24 cellular contexts compared by ENCODE assay signal in the genomic region with DNA sequence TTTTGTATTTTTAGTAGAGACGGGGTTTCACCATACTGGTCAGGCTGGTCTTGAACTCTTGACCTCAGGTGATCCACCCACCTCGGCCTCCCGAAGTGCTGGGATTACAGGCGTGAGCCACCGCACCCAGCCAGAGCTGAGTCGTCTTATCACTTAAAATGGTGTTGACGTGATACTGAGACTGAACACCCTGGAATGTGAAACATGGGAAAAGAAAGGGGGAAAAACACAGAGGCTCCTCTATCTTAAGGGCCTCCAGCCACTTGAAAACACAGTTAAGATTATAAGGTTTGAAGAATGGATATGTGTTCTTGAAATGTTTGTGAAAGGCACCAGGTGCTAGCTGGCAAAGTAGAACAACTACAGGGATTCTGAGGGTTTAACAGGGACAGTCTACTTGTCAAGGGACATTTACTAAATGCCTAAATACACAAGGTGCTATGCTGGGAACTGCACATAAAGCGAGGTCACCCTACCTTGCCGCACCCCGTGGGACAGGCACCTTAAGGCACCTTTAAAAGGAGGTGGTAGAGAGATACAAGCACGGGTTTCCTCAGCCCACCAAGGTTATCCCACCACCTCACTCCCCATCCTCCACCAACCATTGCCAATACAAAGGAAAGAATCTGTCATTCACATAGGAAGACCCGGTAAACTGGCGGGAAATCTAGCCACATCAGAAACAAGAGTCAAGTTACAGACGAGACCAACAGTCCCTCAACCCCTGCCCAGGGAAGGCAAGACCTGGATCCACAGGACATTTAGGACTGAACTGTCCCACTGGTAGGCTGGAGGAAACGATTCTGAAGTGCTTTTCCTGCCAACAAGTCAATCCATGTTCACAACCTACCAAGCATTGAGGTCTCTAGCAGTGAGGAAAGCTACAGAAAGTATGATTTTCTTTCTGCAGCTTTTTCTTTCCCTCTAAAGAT. TPM values are rescaled to one million over a fixed set of nuclear protein-coding genes. Genes with fewer than 3 reads are reported as not detected.
DNase-seq lines count a peak whose midpoint lies in the region; ATAC-seq and TF ChIP-seq lines count a peak whose summit lies in the region.
"Had no signal": no experiment of that assay in that cellular context is flagged by ENCODE, and none has a peak within 500 bp of the region (broad histone marks: within the 10 kb centered on the region; RNA-seq: fewer than 3 reads in every experiment).

No MANE protein-coding gene starts in this region.

- no peak for TF ChIP-seq POLR2A in heart left ventricle (IDR thresholded peaks at IDR 0.05)
- no peak for TF ChIP-seq POLR2A in stomach (IDR thresholded peaks at IDR 0.05)

- TF ChIP-seq CTCF in cardiac muscle cell (IDR thresholded peaks at IDR 0.05; ENCODE audit: low read depth, low read length) (no peak), left ventricle myocardium inferior (IDR thresholded peaks at IDR 0.05; ENCODE audit: borderline replicate concordance) (no peak), heart left ventricle (IDR thresholded peaks at IDR 0.05) (no peak), left lung (IDR thresholded peaks at IDR 0.05) (no peak), stomach (IDR thresholded peaks at IDR 0.05) (no peak)

- peaks cover 14% of the 10 kb centered on the region for H3K4me1 ChIP-seq in cardiac muscle cell (ENCODE audit: low read depth)
- peaks cover 31% of the 10 kb centered on the region for H3K4me1 ChIP-seq in left ventricle myocardium inferior
- peaks cover 0 to 22% (median 4%) of the 10 kb centered on the region in 12 donors for H3K4me1 ChIP-seq in heart left ventricle
- peaks cover 0 to 4% of the 10 kb centered on the region in 2 donors for H3K4me1 ChIP-seq in left lung
- H3K4me1 ChIP-seq in stomach, result peaks cover 0 to 34% (median 19%) of the 10 kb centered on the region in 4 donors
- H3K4me1 ChIP-seq in effector memory CD4-positive, alpha-beta T cell (ENCODE audit: control insufficient read depth, insufficient read depth, low read length, poor library complexity, severe bottlenecking), result no peaks in the 10 kb centered on the region

- intact Hi-C loops in left ventricle myocardium inferior (cut with micrococcal nuclease), result no loop called here
- intact Hi-C loops in heart left ventricle (cut with DNase I), result no loop called here
- intact Hi-C loops in left lung (cut with DNase I), result no loop called here
- intact Hi-C loops in stomach (cut with DNase I; ENCODE audit: low total_unique reads), result no loop called here

- no peaks in the 10 kb centered on the region for H3K27me3 ChIP-seq in cardiac muscle cell
- no peaks in the 10 kb centered on the region for H3K27me3 ChIP-seq in left ventricle myocardium inferior (ENCODE audit: low read depth)
- no peaks in the 10 kb centered on the region for H3K27me3 ChIP-seq in heart left ventricle
- no peaks in the 10 kb centered on the region for H3K27me3 ChIP-seq in left lung
- H3K27me3 ChIP-seq in stomach, result no peaks in the 10 kb centered on the region
- no peaks in the 10 kb centered on the region for H3K27me3 ChIP-seq in effector memory CD4-positive, alpha-beta T cell (replicated peaks; ENCODE audit: control insufficient read depth, insufficient read depth, low read length, poor library complexity, severe bottlenecking)
- no peaks in the 10 kb centered on the region for H3K27me3 ChIP-seq in MG63
- H3K27me3 ChIP-seq: suprapubic skin had no signal

- DNase-seq in cardiac muscle cell (ENCODE audit: low read depth in 1 of 2, low spot score in 1 of 2) (peak; percentile 51 to 77), left ventricle myocardium inferior (no peak), heart left ventricle (no peak), left lung (no peak), stomach (no peak), MG63 (no peak)
- no peak for DNase-seq in effector memory CD4-positive, alpha-beta T cell
- DNase-seq: activated CD4-positive, alpha-beta T cell treated with anti-CD3 and anti-CD28 coated beads, Interleukin-2, amount 50 U/mL, for 1 hour; activated CD8-positive, alpha-beta memory T cell treated with anti-CD3 and anti-CD28 coated beads, Interleukin-2, amount 50 U/mL, for 4 hours; activated effector memory CD4-positive, alpha-beta T cell treated with Interleukin-2 at 50 U/mL for 16 hours; activated naive CD8-positive, alpha-beta T cell treated with anti-CD3 and anti-CD28 coated beads for 36 hours; CD4-positive, alpha-beta memory T cell; head of caudate nucleus; kidney; NCI-H1048; NCI-H187; NCI-H774; occipital lobe; stimulated activated CD4-positive, alpha-beta T cell treated with anti-CD3 and anti-CD28 coated beads, Interleukin-2, amount 100 ng/mL, for 24 hours had no signal

- TF ChIP-seq EP300 in stomach (IDR thresholded peaks at IDR 0.05), result no peak

- no peaks in the 10 kb centered on the region for H3K9me3 ChIP-seq in cardiac muscle cell (ENCODE audit: low read depth)
- H3K9me3 ChIP-seq in left ventricle myocardium inferior (replicated peaks), result no peaks in the 10 kb centered on the region
- no peaks in the 10 kb centered on the region for H3K9me3 ChIP-seq in heart left ventricle
- no peaks in the 10 kb centered on the region for H3K9me3 ChIP-seq in left lung
- no peaks in the 10 kb centered on the region for H3K9me3 ChIP-seq in stomach
- H3K9me3 ChIP-seq in effector memory CD4-positive, alpha-beta T cell (ENCODE audit: control insufficient read depth, low read length), result no peaks in the 10 kb centered on the region
- no peaks in the 10 kb centered on the region; the same call in 1 of the 2 replicates for H3K9me3 ChIP-seq in MG63
- H3K9me3 ChIP-seq: suprapubic skin had no signal

- H3K36me3 ChIP-seq in cardiac muscle cell (no peaks in the 10 kb centered on the region), left ventricle myocardium inferior (no peaks in the 10 kb centered on the region), heart left ventricle (no peaks in the 10 kb centered on the region), left lung (no peaks in the 10 kb centered on the region), stomach (no peaks in the 10 kb centered on the region), MG63 (peaks cover 6% of the 10 kb centered on the region; the same call in 1 of the 2 replicates)
- H3K36me3 ChIP-seq in effector memory CD4-positive, alpha-beta T cell (ENCODE audit: control insufficient read depth, insufficient read depth, low read length), result no peaks in the 10 kb centered on the region
- H3K36me3 ChIP-seq: suprapubic skin had no signal

- no peak overlapping the region for H3K4me3 ChIP-seq in cardiac muscle cell
- H3K4me3 ChIP-seq in left ventricle myocardium inferior, result no peak overlapping the region
- no peak overlapping the region for H3K4me3 ChIP-seq in heart left ventricle
- H3K4me3 ChIP-seq in left lung, result no peak overlapping the region
- H3K4me3 ChIP-seq in stomach, result no peak overlapping the region
- no peak overlapping the region for H3K4me3 ChIP-seq in effector memory CD4-positive, alpha-beta T cell (ENCODE audit: insufficient read depth, low read depth, low read length, poor library complexity, severe bottlenecking)
- H3K4me3 ChIP-seq in MG63, result no peak overlapping the region
- H3K4me3 ChIP-seq: smooth muscle cell, suprapubic skin had no signal

- ATAC-seq in heart left ventricle (peak in 3 of 4 donors; percentile 32 to 58 (median 49)), left lung (peak; percentile 72), HG03039 (IDR thresholded peaks at IDR 0.05; ENCODE audit: unreplicated experiment) (no peak)

- peak overlapping the region; percentile 68 for H3K27ac ChIP-seq in cardiac muscle cell
- H3K27ac ChIP-seq in left ventricle myocardium inferior (replicated peaks), result no peak overlapping the region
- H3K27ac ChIP-seq in heart left ventricle, result no peak overlapping the region
- no peak overlapping the region for H3K27ac ChIP-seq in left lung
- H3K27ac ChIP-seq in stomach, result peak overlapping the region in 4 of 5 donors; percentile 11 to 66 (median 50)
- H3K27ac ChIP-seq in effector memory CD4-positive, alpha-beta T cell (ENCODE audit: insufficient read depth, low read length, poor library complexity, severe bottlenecking), result no peak overlapping the region
- H3K27ac ChIP-seq: suprapubic skin, VCaP had no signal

- 60 to 71% (median 67%) methylated on average over 15 of the region's 15 CpGs for WGBS in heart left ventricle, 4 donors
- 46 to 76% (median 62%) methylated on average over 15 of the region's 15 CpGs for whole genome bisulfite sequencing in stomach, 5 donors

RNA-seq across cellular contexts. Expression of gene STK39, which starts 43.4 kb away (rescaled TPM):
- total RNA-seq in cardiac muscle cell (32.7 TPM in 2 replicates), left ventricle myocardium inferior (23.2 TPM), heart left ventricle (10 to 100 TPM; 13.1 to 33.2 (median 21.5) TPM), left lung (10 to 100 TPM; 15.7 to 28.6 TPM), stomach (10 to 100 TPM; 29.8 to 60.7 (median 44.1) TPM)
- polyA plus RNA-seq in cardiac muscle cell (51.7 and 60.1 TPM in 2 replicates), heart left ventricle (10 to 100 TPM; 18.2 to 40.1 TPM), stomach (10 to 100 TPM; 18.3 to 35.7 (median 30.4) TPM)
- total RNA-seq in MG63 (2014; rRNA removed; shearing (Covaris generic); ENCODE audit: low replicate concordance), result 28.1 and 34.2 TPM in 2 replicates
- total RNA-seq: G401 had no signal

Comparison
In these comparisons a context has a peak if more than half of its experiments do, and no peak if none do; other contexts are left out.
1. DNase-seq: peak in cardiac muscle cell (2 of 2); none in left ventricle myocardium inferior (single experiment), heart left ventricle (0 of 5), left lung (0 of 2), stomach (single experiment), effector memory CD4-positive, alpha-beta T cell (0 of 3) and MG63 (single experiment).
2. H3K27ac ChIP-seq: peak in cardiac muscle cell (single experiment) and stomach (4 of 5); none in left ventricle myocardium inferior (single experiment), heart left ventricle (0 of 12), left lung (0 of 2) and effector memory CD4-positive, alpha-beta T cell (single experiment).